35 cellular contexts compared by ENCODE assay signal in genomic region chr3:33931512-33931911, GRCh38.
DNase-seq lines count a peak whose midpoint lies in the region; ATAC-seq, FAIRE-seq and TF ChIP-seq lines count a peak whose summit lies in the region.
"Had no signal": no experiment of that assay in that cellular context is flagged by ENCODE, and none has a peak within 500 bp of the region (broad histone marks: within the 10 kb centered on the region; RNA-seq: fewer than 3 reads in every experiment).

No MANE protein-coding gene starts in this region.

- H3K27me3 ChIP-seq in A673 (replicated peaks; ENCODE audit: insufficient read depth, low read depth, low read length, poor library complexity) (no peaks in the 10 kb centered on the region), K562 (ENCODE audit: control insufficient read depth in 2 of 2, insufficient read depth in 2 of 2, low read length in 2 of 2) (no peaks in the 10 kb centered on the region), gastroesophageal sphincter (no peaks in the 10 kb centered on the region)
- H3K27me3 ChIP-seq: BE2C; BLaER1; BLaER1 treated with 17β-estradiol and CSF1 and Interleukin-3, amounts not matched to agents 10 nM and 100 nM had no signal

- H3K9me3 ChIP-seq in A673 (ENCODE audit: low read depth, low read length, poor library complexity, severe bottlenecking) (no peaks in the 10 kb centered on the region), K562 (replicated peaks; ENCODE audit: control insufficient read depth, insufficient read depth, low read depth, low read length) (peaks cover 4% of the 10 kb centered on the region), gastroesophageal sphincter (no peaks in the 10 kb centered on the region)
- H3K9me3 ChIP-seq: A549, BE2C, Caco-2 had no signal

- TF ChIP-seq POLR2A in K562 (conservative IDR thresholded peaks at IDR 0.05) = no peak
- no peak for TF ChIP-seq POLR2A in gastroesophageal sphincter (IDR thresholded peaks at IDR 0.05)

- H3K4me1 ChIP-seq in A673 (ENCODE audit: insufficient read depth, low read length, poor library complexity, severe bottlenecking) = peaks cover 37% of the 10 kb centered on the region
- peaks cover 11 to 30% of the 10 kb centered on the region in 2 experiments for H3K4me1 ChIP-seq in K562 (replicated peaks in 1 of 2; ENCODE audit: control insufficient read depth in 2 of 2, insufficient read depth in 2 of 2, low read length in 2 of 2)
- H3K4me1 ChIP-seq in gastroesophageal sphincter = no peaks in the 10 kb centered on the region
- H3K4me1 ChIP-seq: A549; BE2C; BLaER1; BLaER1 treated with 17β-estradiol and CSF1 and Interleukin-3, amounts not matched to agents 10 nM and 100 nM; Caco-2 had no signal

- H3K4me1 Mint-ChIP-seq in brain = peaks cover 23% of the 10 kb centered on the region
- H3K4me1 Mint-ChIP-seq: B cell; CD14-positive monocyte; CD4-positive, alpha-beta memory T cell; CD4-positive, CD25-positive, alpha-beta regulatory T cell; CD8-positive, alpha-beta memory T cell had no signal

- no peak overlapping the region for H3K9ac ChIP-seq in K562 (ENCODE audit: insufficient read depth in 1 of 2, low read depth in 2 of 2, low read length in 2 of 2)
- H3K9ac ChIP-seq: BLaER1; BLaER1 treated with 17β-estradiol and CSF1 and Interleukin-3, amounts not matched to agents 10 nM and 100 nM had no signal

- H3K4me2 ChIP-seq in K562 (ENCODE audit: insufficient read depth, low read length) = no peak overlapping the region
- H3K4me2 ChIP-seq: A549; BLaER1; BLaER1 treated with 17β-estradiol and CSF1 and Interleukin-3, amounts not matched to agents 10 nM and 100 nM had no signal

- CTCF ChIA-PET in A673 (lab: Charles Lee) (no interaction called here), K562 (lab: Yijun Ruan, JAX; ENCODE audit: low intra/inter-chr PET ratio) (no interaction called here)

- H3K4me3 Mint-ChIP-seq in brain = no peak overlapping the region
- H3K4me3 Mint-ChIP-seq: B cell; CD14-positive monocyte; CD4-positive, alpha-beta memory T cell; CD4-positive, alpha-beta T cell; CD4-positive, CD25-positive, alpha-beta regulatory T cell; CD8-positive, alpha-beta memory T cell; CD8-positive, alpha-beta T cell had no signal

- no peaks in the 10 kb centered on the region for H4K20me1 ChIP-seq in K562 (replicated peaks; ENCODE audit: control insufficient read depth, insufficient read depth, low read length)
- H4K20me1 ChIP-seq: BLaER1; BLaER1 treated with 17β-estradiol and CSF1 and Interleukin-3, amounts not matched to agents 10 nM and 100 nM had no signal

- H3K9me3 Mint-ChIP-seq in brain = peaks cover 0 to 16% (median 0%) of the 10 kb centered on the region in 5 experiments
- H3K9me3 Mint-ChIP-seq: CD4-positive, alpha-beta T cell; CD8-positive, alpha-beta memory T cell; CD8-positive, alpha-beta T cell had no signal

- H3K27ac ChIP-seq in A673 (ENCODE audit: low read depth, low read length, poor library complexity, severe bottlenecking) = peak overlapping the region; percentile 74
- no peak overlapping the region for H3K27ac ChIP-seq in K562 (ENCODE audit: extremely low read depth, low read depth, low read length)
- no peak overlapping the region for H3K27ac ChIP-seq in gastroesophageal sphincter
- H3K27ac ChIP-seq: 22Rv1; A549; BLaER1; BLaER1 treated with 17β-estradiol and CSF1 and Interleukin-3, amounts not matched to agents 10 nM and 100 nM; C4-2B had no signal

- in situ Hi-C loops in K562 (cut with MboI) = no loop called here

- no peak for TF ChIP-seq CTCF in A673 (conservative IDR thresholded peaks at IDR 0.05; ENCODE audit: low read depth, low read length)
- TF ChIP-seq CTCF in K562 (IDR thresholded peaks at IDR 0.05 in 2 of 3, conservative IDR thresholded peaks at IDR 0.05 in 1 of 3; ENCODE audit: insufficient read depth in 2 of 3, low read depth in 1 of 3, low read length in 3 of 3) = no peak
- no peak for TF ChIP-seq CTCF in brain (conservative IDR thresholded peaks at IDR 0.05)
- TF ChIP-seq CTCF in gastroesophageal sphincter (IDR thresholded peaks at IDR 0.05) = no peak

- BruUV-seq in A673 (replicated peaks; lab: Mats Ljungman, UMichigan) (no TSS peak), K562 (replicated peaks; lab: Mats Ljungman, UMichigan) (no TSS peak)

- POLR2A ChIA-PET in A673 (lab: Charles Lee; ENCODE audit: low non-redundant PET) = no interaction called here
- POLR2A ChIA-PET in K562 (lab: Yijun Ruan, JAX) = interaction anchor here (0.6 to 2.0 kb wide), 4 partner anchors 17 to 71 kb away, joined by 3 to 5 read pairs (median 4); no protein-coding TSS in a partner anchor

- H3K36me3 ChIP-seq in A673 (ENCODE audit: insufficient read depth, low read length, poor library complexity, severe bottlenecking) (no peaks in the 10 kb centered on the region), K562 (ENCODE audit: control insufficient read depth, insufficient read depth, low read length) (no peaks in the 10 kb centered on the region), gastroesophageal sphincter (no peaks in the 10 kb centered on the region)
- H3K36me3 ChIP-seq: BE2C; BLaER1; BLaER1 treated with 17β-estradiol and CSF1 and Interleukin-3, amounts not matched to agents 10 nM and 100 nM had no signal

- TF ChIP-seq RAD21 in K562 (CRISPR knock-in tag; conservative IDR thresholded peaks at IDR 0.05 in 1 of 2, IDR thresholded peaks at IDR 0.05 in 1 of 2) = no peak

- H2AFZ ChIP-seq in K562 (ENCODE audit: low read depth, low read length) = peak overlapping the region; percentile 58; the same call in 1 of the 2 replicates

- no peak for TF ChIP-seq EP300 in K562 (IDR thresholded peaks at IDR 0.05; ENCODE audit: low read length)
- TF ChIP-seq EP300 in gastroesophageal sphincter (IDR thresholded peaks at IDR 0.05) = no peak

- ATAC-seq in K562 (no peak), gastroesophageal sphincter (no peak), HG03571 (IDR thresholded peaks at IDR 0.05; ENCODE audit: unreplicated experiment) (no peak)
- ATAC-seq: A549; CD8-positive, alpha-beta T cell had no signal

- no peaks in the 10 kb centered on the region for H3K27me3 Mint-ChIP-seq in brain

- H3K79me2 ChIP-seq in K562 (ENCODE audit: control insufficient read depth, insufficient read depth, low read length) = peaks cover 1% of the 10 kb centered on the region; the same call in 1 of the 3 replicates

- peak overlapping the region in 3 of 5 experiments; percentile 55 to 83 (median 75) for H3K27ac Mint-ChIP-seq in brain
- H3K27ac Mint-ChIP-seq: B cell; CD4-positive, alpha-beta memory T cell; CD4-positive, alpha-beta T cell; CD4-positive, CD25-positive, alpha-beta regulatory T cell; CD8-positive, alpha-beta memory T cell; CD8-positive, alpha-beta T cell had no signal

- intact Hi-C loops in A673 (cut with micrococcal nuclease; ENCODE audit: unreplicated experiment) (no loop called here), K562 (cut with micrococcal nuclease) (loop anchor here (10.0 kb wide), 1 partner anchor 137 kb away; the partner anchor contains the start of gene PDCD6IP)

- no peak for FAIRE-seq in K562 (lab: Jason Lieb, UNC)
- FAIRE-seq: A204.1, A549, D721Med had no signal

- DNase-seq in A673 (ENCODE audit: low spot score) (no peak), K562 (ENCODE audit: extremely low read depth in 1 of 4, low spot score in 3 of 4) (no peak)
- DNase-seq in stimulated activated CD4-positive, alpha-beta T cell treated with anti-CD3 and anti-CD28 coated beads, Interleukin-1b, Interleukin-23, amount 100 ng/mL, for 48 hours = no peak
- DNase-seq: 8988T; ACHN; AML-193; BE2C; C1 segment of cervical spinal cord; Caco-2; Calu3; CD4-positive, alpha-beta memory T cell; CD4-positive, alpha-beta T cell; CD4-positive, CD25-positive, alpha-beta regulatory T cell; CD8-positive, alpha-beta memory T cell; CD8-positive, alpha-beta T cell; COR-L47; DMS 273 treated with DMSO at 0.1 percent for 48 hours; DMS153; DMS53; DMS79; DMS79 treated with DMSO at 0.1 percent for 48 hours; DND-41; EL had no signal

- no peaks in the 10 kb centered on the region for H3K36me3 Mint-ChIP-seq in brain
- H3K36me3 Mint-ChIP-seq: CD14-positive monocyte; CD4-positive, alpha-beta memory T cell; CD4-positive, CD25-positive, alpha-beta regulatory T cell; CD8-positive, alpha-beta T cell had no signal

- H3K4me3 ChIP-seq in A673 (ENCODE audit: low read depth, low read length, poor library complexity, severe bottlenecking) (no peak overlapping the region), K562 (no peak overlapping the region), gastroesophageal sphincter (no peak overlapping the region)
- H3K4me3 ChIP-seq: A549; BLaER1; BLaER1 treated with 17β-estradiol and CSF1 and Interleukin-3, amounts not matched to agents 10 nM and 100 nM had no signal

- no peaks in the 10 kb centered on the region for H3K9me1 ChIP-seq in K562 (ENCODE audit: control insufficient read depth, insufficient read depth, low read length)

TF ChIP-seq in K562, 482 proteins besides CTCF, POLR2A, EP300 and RAD21 (continues in another document):
- TF ChIP-seq ZFX (CRISPR knock-in tag; IDR thresholded peaks at IDR 0.05) = no peak
